ENCODE assay signal across 14 cellular contexts in the genomic region with DNA sequence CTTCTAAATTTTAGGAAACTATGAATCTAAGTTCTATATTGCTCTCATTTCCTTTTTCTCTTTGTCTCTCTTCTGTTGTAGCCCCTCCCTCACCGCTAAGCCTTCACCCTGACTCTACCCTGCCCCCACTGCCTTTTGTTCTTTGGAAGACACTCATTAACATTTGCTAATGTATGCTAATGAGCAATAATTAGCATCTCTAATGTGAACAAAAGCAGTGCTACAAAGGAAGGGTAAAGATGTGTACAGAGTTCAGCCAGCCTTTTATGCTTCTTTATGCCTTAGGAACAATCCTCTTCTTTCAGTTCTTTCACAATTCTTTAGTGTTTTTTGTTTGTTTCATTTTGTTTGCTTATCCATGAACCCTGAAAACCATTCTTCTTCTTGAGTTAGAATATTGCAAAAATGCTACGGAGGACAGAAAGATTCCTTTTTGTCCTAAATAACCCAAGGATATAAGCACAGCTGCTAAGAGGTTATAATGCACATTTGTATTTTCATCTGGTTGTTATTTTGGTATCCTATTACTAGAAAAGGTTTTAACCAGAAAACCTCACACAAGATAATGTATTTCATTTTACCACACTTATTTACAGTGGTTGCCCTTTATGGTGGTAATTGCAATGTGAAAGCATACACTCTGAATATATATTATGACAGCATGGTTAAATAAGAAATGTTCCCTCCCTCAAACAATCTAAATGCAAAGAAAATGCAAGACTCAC.
A peak's percentile ranks its signal among the peaks of the same experiment; 100 is the strongest.
DNase-seq lines count a peak whose midpoint lies in the region; ATAC-seq and FAIRE-seq lines count a peak whose summit lies in the region.
"Had no signal": no experiment of that assay in that cellular context is flagged by ENCODE, and none has a peak within 500 bp of the region (broad histone marks: within the 10 kb centered on the region; RNA-seq: fewer than 3 reads in every experiment).

No MANE protein-coding gene starts in this region.

- H3K27me3 ChIP-seq in ACC112 (ENCODE audit: insufficient read depth, low read length) (no peaks in the 10 kb centered on the region), adipocyte (replicated peaks; ENCODE audit: control insufficient read depth, insufficient read depth, low read length) (no peaks in the 10 kb centered on the region)
- H3K27me3 ChIP-seq: gastroesophageal sphincter had no signal

- ATAC-seq in HG03432 (IDR thresholded peaks at IDR 0.05; ENCODE audit: unreplicated experiment): no peak
- ATAC-seq: activated T-cell treated with anti-CD3 and anti-CD28 coated beads, Interleukin-2, amount 50 U/mL, for 72 hours; gastroesophageal sphincter; K562 had no signal

- H3K36me3 ChIP-seq in ACC112 (ENCODE audit: insufficient read depth, low read length) (no peaks in the 10 kb centered on the region), adipocyte (ENCODE audit: control insufficient read depth, insufficient read depth, low read length, severe bottlenecking) (no peaks in the 10 kb centered on the region)
- H3K36me3 ChIP-seq: gastroesophageal sphincter had no signal

- peaks cover 3% of the 10 kb centered on the region for H3K4me1 ChIP-seq in ACC112 (ENCODE audit: control insufficient read depth, insufficient read depth, low read length, unreplicated experiment)
- H3K4me1 ChIP-seq in adipocyte (ENCODE audit: control insufficient read depth, insufficient read depth, low read length): peaks cover 4% of the 10 kb centered on the region
- H3K4me1 ChIP-seq: gastroesophageal sphincter had no signal

- DNase-seq in NCI-H1105 (lab: John Stamatoyannopoulos, UW): peak; percentile 12
- peak; percentile 39 for DNase-seq in adipocyte (ENCODE audit: low read depth)
- peak; percentile 79 for DNase-seq in iPS-NIHi11 (ENCODE audit: low spot score)
- no peak for DNase-seq in frontal cortex (ENCODE audit: low spot score in 2 of 2)
- no peak for DNase-seq in NOMO-1 treated with DMSO at 0.1 percent for 48 hours (lab: John Stamatoyannopoulos, UW; ENCODE audit: unreplicated experiment)
- no peak for DNase-seq in activated naive CD4-positive, alpha-beta T cell treated with Interleukin-2 at 50 U/mL for 16 hours
- DNase-seq: activated CD4-positive, alpha-beta T cell treated with anti-CD3 and anti-CD28 coated beads, Interleukin-2, amount 50 U/mL, for 48 hours; activated T-cell treated with anti-CD3 and anti-CD28 coated beads, Interleukin-2, amount 50 U/mL, for 72 hours; amniotic stem cell; NCI-H1048 had no signal

- no peak overlapping the region for H3K4me3 ChIP-seq in ACC112 (ENCODE audit: low read depth, low read length)
- no peak overlapping the region for H3K4me3 ChIP-seq in adipocyte (ENCODE audit: low read length)
- H3K4me3 ChIP-seq: gastroesophageal sphincter, K562 had no signal

- H3K9me3 ChIP-seq in adipocyte (ENCODE audit: control insufficient read depth, low read length): no peaks in the 10 kb centered on the region
- H3K9me3 ChIP-seq: gastroesophageal sphincter had no signal

- no peaks in the 10 kb centered on the region for H3K79me2 ChIP-seq in ACC112 (ENCODE audit: control insufficient read depth, insufficient read depth, low read length, unreplicated experiment)

- no peak for FAIRE-seq in frontal cortex (lab: Jason Lieb, UNC)
- FAIRE-seq: K562 had no signal

- no peak overlapping the region for H3K27ac ChIP-seq in ACC112 (ENCODE audit: low read depth, low read length)
- H3K27ac ChIP-seq: gastroesophageal sphincter had no signal

- H2AFZ ChIP-seq in ACC112 (ENCODE audit: low read length, unreplicated experiment): peak overlapping the region; percentile 21

- no peak overlapping the region for H3K9ac ChIP-seq in adipocyte (ENCODE audit: low read length)

Comparison
In these comparisons a context has a peak if more than half of its experiments do, and no peak if none do; other contexts are left out.
1. DNase-seq: peak in NCI-H1105 (single experiment), adipocyte (single experiment) and iPS-NIHi11 (single experiment); none in frontal cortex (0 of 2), NOMO-1 treated with DMSO at 0.1 percent for 48 hours (single experiment) and activated naive CD4-positive, alpha-beta T cell treated with Interleukin-2 at 50 U/mL for 16 hours (single experiment).